9 cellular contexts compared by ENCODE assay signal in the genomic region with DNA sequence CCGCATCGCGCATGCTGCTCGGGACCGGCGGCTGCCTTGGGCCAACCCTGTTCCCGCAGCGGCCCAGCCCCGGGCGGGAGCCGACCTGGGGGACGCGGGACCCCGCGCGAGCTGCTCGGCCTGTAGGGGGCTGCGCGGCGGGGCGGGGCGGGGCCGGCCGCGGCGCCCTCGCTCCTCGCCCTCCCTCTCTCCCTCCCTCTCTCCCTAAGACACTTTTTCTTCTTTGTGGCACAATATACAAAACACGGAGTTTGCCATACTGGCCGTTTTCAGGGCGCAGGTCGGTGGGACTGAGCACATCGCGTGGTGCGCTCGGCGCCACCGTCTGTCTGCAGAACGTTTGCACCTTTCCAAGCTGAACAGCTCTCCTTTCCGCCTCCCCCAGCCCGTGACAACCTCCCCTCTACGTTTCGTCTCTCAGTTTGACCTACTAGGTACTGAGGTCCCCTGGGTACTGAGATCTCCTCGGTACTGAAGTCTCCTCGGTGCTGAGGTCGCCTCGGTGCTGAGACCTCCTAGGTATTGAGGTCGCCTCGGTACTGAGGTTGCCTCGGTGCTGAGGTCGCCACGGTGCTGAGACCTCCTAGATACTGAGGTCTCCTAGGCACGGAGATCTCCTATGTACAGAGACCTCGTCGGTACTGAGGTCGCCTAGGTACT.
DNase-seq lines count a peak whose midpoint lies in the region; ATAC-seq, FAIRE-seq and TF ChIP-seq lines count a peak whose summit lies in the region.
"Had no signal": no experiment of that assay in that cellular context is flagged by ENCODE, and none has a peak within 500 bp of the region (broad histone marks: within the 10 kb centered on the region; RNA-seq: fewer than 3 reads in every experiment).

No MANE protein-coding gene starts in this region.

- no peak overlapping the region for H2AFZ ChIP-seq in hepatocyte

- H3K27me3 ChIP-seq in right cardiac atrium (ENCODE audit: control insufficient read depth, insufficient read depth): no peaks in the 10 kb centered on the region
- H3K27me3 ChIP-seq in hepatocyte: no peaks in the 10 kb centered on the region
- no peaks in the 10 kb centered on the region for H3K27me3 ChIP-seq in vagina

- no peak for TF ChIP-seq CTCF in hepatocyte (IDR thresholded peaks at IDR 0.05; ENCODE audit: poor library complexity)
- no peak for TF ChIP-seq CTCF in vagina (IDR thresholded peaks at IDR 0.05)

- no peaks in the 10 kb centered on the region for H3K9me2 ChIP-seq in hepatocyte (replicated peaks; ENCODE audit: insufficient read depth)

- H3K4me3 ChIP-seq in right cardiac atrium (ENCODE audit: low read length) (peak overlapping the region; percentile 52), hepatocyte (no peak overlapping the region), vagina (peak overlapping the region; percentile 38 to 41)

- H3K36me3 ChIP-seq in hepatocyte (replicated peaks; ENCODE audit: insufficient read depth, low read depth) (no peaks in the 10 kb centered on the region), vagina (no peaks in the 10 kb centered on the region)

- ATAC-seq in right cardiac atrium (no peak), left ventricle myocardium superior (no peak), HG02970 (IDR thresholded peaks at IDR 0.05; ENCODE audit: low FRiP score, unreplicated experiment) (no peak), GM19328 (IDR thresholded peaks at IDR 0.05; ENCODE audit: unreplicated experiment) (no peak)

- no peaks in the 10 kb centered on the region for H4K20me1 ChIP-seq in hepatocyte (ENCODE audit: insufficient read depth, poor library complexity, severe bottlenecking)

- H3K79me2 ChIP-seq in hepatocyte: no peaks in the 10 kb centered on the region

- H3K4me1 ChIP-seq in right cardiac atrium (ENCODE audit: control insufficient read depth, insufficient read depth, low read length) (peaks cover 3% of the 10 kb centered on the region), hepatocyte (ENCODE audit: insufficient read depth) (no peaks in the 10 kb centered on the region), vagina (no peaks in the 10 kb centered on the region)

- FAIRE-seq in HTR-8/SVneo (lab: Jason Lieb, UNC): no peak

- WGBS in right cardiac atrium: 24% methylated on average over 50 of the region's 56 CpGs
- 37% methylated on average over 25 of the region's 56 CpGs for WGBS in hepatocyte (ENCODE audit: low lambda C conversion rate, missing lambda C conversion rate)

- H3K27ac ChIP-seq in right cardiac atrium (ENCODE audit: low read length) (no peak overlapping the region), hepatocyte (peak overlapping the region; percentile 40), vagina (no peak overlapping the region)

- intact Hi-C loops in right cardiac atrium (cut with DNase I): no loop called here
- intact Hi-C loops in left ventricle myocardium superior (cut with micrococcal nuclease): no loop called here
- intact Hi-C loops in vagina (cut with DNase I): no loop called here

- DNase-seq in right cardiac atrium (no peak), left ventricle myocardium superior (no peak), T-helper 9 cell (peak; percentile 13), hepatocyte (ENCODE audit: low spot score) (peak; percentile 26), vagina (ENCODE audit: extremely low spot score in 2 of 2) (peak; percentile 60 to 82), HTR-8/SVneo (ENCODE audit: insufficient read length, low spot score) (no peak)
- DNase-seq: stimulated activated naive B cell treated with anti-CD40 and anti-IgM and Interleukin-4, amounts not matched to agents 10 μg/mL and 1 μg/mL and 100 μg/mL, for 72 hours had no signal

- peak overlapping the region; percentile 72 for H3K4me2 ChIP-seq in hepatocyte

- no peak for TF ChIP-seq POLR2A in vagina (IDR thresholded peaks at IDR 0.05)

- H3K9me3 ChIP-seq in right cardiac atrium (ENCODE audit: control insufficient read depth, low read length): no peaks in the 10 kb centered on the region
- no peaks in the 10 kb centered on the region for H3K9me3 ChIP-seq in hepatocyte (ENCODE audit: low read depth)
- H3K9me3 ChIP-seq in vagina: no peaks in the 10 kb centered on the region

Comparison
In these comparisons a context has a peak if more than half of its experiments do, and no peak if none do; other contexts are left out.
1. DNase-seq: peak in T-helper 9 cell (single experiment), hepatocyte (single experiment) and vagina (2 of 2); none in right cardiac atrium (0 of 3), left ventricle myocardium superior (single experiment) and HTR-8/SVneo (single experiment).